Comparison of ENCODE assay signal across 8 cellular contexts in the genomic region with DNA sequence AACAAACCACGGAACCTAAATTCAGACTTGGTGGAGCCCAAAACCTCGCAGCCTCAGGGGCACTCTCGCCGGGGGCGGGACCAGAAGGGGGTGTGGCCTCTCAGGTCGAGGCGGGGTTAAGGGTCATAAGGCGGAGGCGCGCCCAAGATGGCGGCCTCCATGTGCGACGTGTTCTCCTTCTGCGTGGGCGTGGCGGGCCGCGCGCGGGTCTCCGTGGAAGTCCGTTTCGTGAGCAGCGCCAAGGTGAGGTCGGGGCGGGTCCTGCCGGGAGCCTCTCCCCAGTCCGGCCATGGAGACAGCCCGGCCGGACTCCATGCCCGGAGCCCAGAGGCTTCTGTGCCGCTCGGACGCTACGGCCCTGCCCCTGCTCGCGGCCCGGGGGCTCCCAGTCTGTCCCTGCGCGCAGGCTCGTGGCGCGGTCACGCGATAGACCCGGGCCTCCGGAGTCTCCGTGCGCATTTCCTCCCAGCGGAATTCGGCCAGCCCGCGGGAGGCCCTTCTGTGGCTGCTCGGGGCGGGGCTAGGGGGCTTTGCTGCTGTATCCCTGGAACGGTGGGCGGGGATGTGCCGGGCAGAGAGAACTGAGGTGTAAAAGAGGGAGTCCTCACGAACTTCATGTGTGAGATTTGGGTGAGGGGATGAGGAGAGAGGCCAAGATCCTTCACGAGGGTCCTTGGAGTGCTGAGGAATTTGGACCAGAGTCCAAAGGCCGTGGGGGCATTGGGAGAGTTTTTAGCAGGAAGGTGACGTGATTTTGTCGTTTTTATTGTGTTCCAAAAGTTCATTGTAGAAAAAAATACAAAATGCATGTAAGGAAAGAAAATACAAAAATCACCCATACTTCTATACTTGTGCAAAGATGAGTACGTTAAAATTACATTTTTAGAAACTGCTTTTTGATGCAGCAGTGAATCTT. TPM values are rescaled to one million over a fixed set of nuclear protein-coding genes. Genes with fewer than 3 reads are reported as not detected.
DNase-seq lines count a peak whose midpoint lies in the region; ATAC-seq and TF ChIP-seq lines count a peak whose summit lies in the region.

A gene (plus strand): TSS at position 126 of the 916 bp plus-strand sequence. CDS start 22 bp downstream, at position 148.

- DNase-seq in AG04450 (ENCODE audit: low read depth, low spot score) (peak; percentile 44), NCI-H345 treated with DMSO at 0.1 percent for 48 hours (lab: John Stamatoyannopoulos, UW; ENCODE audit: unreplicated experiment) (peak; percentile 56), kidney epithelial cell (ENCODE audit: low read depth) (no peak)
- DNase-seq in activated CD4-positive, CD25-positive, alpha-beta regulatory T cell (lab: John Stamatoyannopoulos, UW), result peak; percentile 79 to 88 (median 80)
- DNase-seq in central memory CD4-positive, alpha-beta T cell, result peak; percentile 87
- peak; percentile 90 for DNase-seq in stimulated activated CD4-positive, alpha-beta T cell treated with anti-CD3 and anti-CD28 coated beads, Interleukin-15, amount 100 ng/mL, for 48 hours (ENCODE audit: low read depth in 2 of 2)

- no peaks in the 10 kb centered on the region for H3K36me3 ChIP-seq in kidney epithelial cell (ENCODE audit: control insufficient read depth, insufficient read depth, low read length)

- no peaks in the 10 kb centered on the region for H3K9me3 ChIP-seq in AG04450 (ENCODE audit: control insufficient read depth, insufficient read depth, low read length)

- POLR2A ChIA-PET in AG04450 (lab: Yijun Ruan, JAX), result interaction anchor here (0.9 to 1.1 kb wide), 3 partner anchors 16 to 20 kb away, joined by 3 read pairs; a partner anchor contains a TSS

- CTCF ChIA-PET in AG04450 (lab: Charles Lee), result interaction anchor here (0.6 to 1.5 kb wide), 8 partner anchors 10 to 325 kb away, joined by 3 to 7 read pairs (median 4); no protein-coding TSS in a partner anchor

- H3K4me3 ChIP-seq in AG04450 (ENCODE audit: low read depth, low read length) (peak within 1 kb of the TSS; percentile 75), kidney epithelial cell (ENCODE audit: low read depth, low read length) (peak within 1 kb of the TSS; percentile 81)

- H3K27me3 ChIP-seq in AG04450 (ENCODE audit: control insufficient read depth, insufficient read depth, low read length), result peaks cover under 1% of the 10 kb centered on the region
- peaks cover under 1% of the 10 kb centered on the region for H3K27me3 ChIP-seq in kidney epithelial cell (ENCODE audit: control insufficient read depth, insufficient read depth, low read length)

- H3K27ac ChIP-seq in AG04450 (ENCODE audit: low read depth, low read length), result peak within 1 kb of the TSS; percentile 89

- no peak for TF ChIP-seq CTCF in AG04450 (IDR thresholded peaks at IDR 0.05; ENCODE audit: low read depth, low read length)
- TF ChIP-seq CTCF in kidney epithelial cell (IDR thresholded peaks at IDR 0.05; ENCODE audit: insufficient read depth, low read length, poor library complexity, severe bottlenecking), result no peak

- ATAC-seq in GM18870 (IDR thresholded peaks at IDR 0.05; ENCODE audit: unreplicated experiment) (peak; percentile 80), HG03108 (IDR thresholded peaks at IDR 0.05; ENCODE audit: unreplicated experiment) (peak; percentile 90)

RNA-seq across cellular contexts. Expression of the gene that starts here (rescaled TPM):
- polyA plus RNA-seq in AG04450 (2011; rRNA removed), result 10.4 and 13.8 TPM in 2 replicates
- 21.6 and 22.7 TPM in 2 replicates for polyA minus RNA-seq in AG04450 (2011; rRNA and poly(A)+ RNA removed)
- 30.2 and 33.6 TPM in 2 replicates for total RNA-seq in kidney epithelial cell
